Comparison of ENCODE assay signal across 20 cellular contexts in the genomic region with DNA sequence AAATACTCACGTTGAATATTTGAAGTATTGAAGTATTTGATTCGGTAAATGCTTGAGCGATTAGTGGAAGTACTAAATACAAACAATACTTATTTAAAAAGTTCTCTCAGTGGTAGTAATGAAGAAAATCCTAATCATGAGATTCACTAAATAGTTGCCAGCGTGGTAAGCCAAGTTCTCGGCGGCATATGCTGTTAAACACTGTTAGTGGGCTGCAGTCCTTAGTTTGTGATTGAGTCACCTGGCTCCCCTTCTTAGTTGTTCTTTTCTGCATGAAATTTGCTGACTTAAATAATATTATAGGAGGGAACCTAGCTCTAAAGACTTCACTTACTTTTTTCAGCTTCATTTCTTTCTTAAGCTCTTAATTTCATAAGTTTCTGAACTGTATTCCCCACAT. TPM values are rescaled to one million over a fixed set of nuclear protein-coding genes. Genes with fewer than 3 reads are reported as not detected.
DNase-seq lines count a peak whose midpoint lies in the region; ATAC-seq and TF ChIP-seq lines count a peak whose summit lies in the region.
"Had no signal": no experiment of that assay in that cellular context is flagged by ENCODE, and none has a peak within 500 bp of the region (broad histone marks: within the 10 kb centered on the region; RNA-seq: fewer than 3 reads in every experiment).

No MANE protein-coding gene starts in this region.

- H3K4me1 ChIP-seq in endodermal cell (ENCODE audit: control insufficient read depth, insufficient read depth, low read length): no peaks in the 10 kb centered on the region

- no peak for TF ChIP-seq CTCF in activated CD8-positive, alpha-beta T cell treated with anti-CD3 and anti-CD28 coated beads for 36 hours (IDR thresholded peaks at IDR 0.05)
- no peak for TF ChIP-seq CTCF in endodermal cell (conservative IDR thresholded peaks at IDR 0.05)

- no peaks in the 10 kb centered on the region for H3K36me3 ChIP-seq in endodermal cell (ENCODE audit: control insufficient read depth, insufficient read depth, low read length)

- ATAC-seq in activated CD8-positive, alpha-beta T cell treated with anti-CD3 and anti-CD28 coated beads for 36 hours: peak; percentile 20
- no peak for ATAC-seq in activated CD8-positive, alpha-beta T cell treated with anti-CD3 and anti-CD28 coated beads, Interleukin-2, amount 10 ng/mL, durations not matched to agents 7 days and 5 days
- ATAC-seq in T-helper 17 cell: no peak
- ATAC-seq in stimulated activated effector memory CD8-positive, alpha-beta T cell treated with anti-CD3 and anti-CD28 coated beads, Interleukin-12 subunit alpha, Interleukin-12 subunit beta, amount 100 ng/mL, for 72 hours: peak; percentile 72
- ATAC-seq in HG03097 (IDR thresholded peaks at IDR 0.05; ENCODE audit: low FRiP score, unreplicated experiment): no peak
- ATAC-seq in GM21737 (IDR thresholded peaks at IDR 0.05; ENCODE audit: unreplicated experiment): no peak

- CTCF ChIA-PET in activated CD8-positive, alpha-beta T cell treated with anti-CD3 and anti-CD28 coated beads for 36 hours (lab: Charles Lee): no interaction called here
- CTCF ChIA-PET in activated CD8-positive, alpha-beta T cell treated with anti-CD3 and anti-CD28 coated beads, Interleukin-2, amount 10 ng/mL, durations not matched to agents 7 days and 5 days (lab: Charles Lee): interaction anchor here (2.0 kb wide), 1 partner anchor 10 kb away, joined by 7 read pairs; no protein-coding TSS in a partner anchor

- H3K36me3 Mint-ChIP-seq in activated CD8-positive, alpha-beta T cell treated with anti-CD3 and anti-CD28 coated beads for 36 hours (ENCODE audit: low read depth): peaks cover 6% of the 10 kb centered on the region
- peaks cover 13% of the 10 kb centered on the region for H3K36me3 Mint-ChIP-seq in activated CD8-positive, alpha-beta T cell treated with anti-CD3 and anti-CD28 coated beads, Interleukin-2, amount 10 ng/mL, durations not matched to agents 7 days and 5 days (ENCODE audit: low read depth)
- H3K36me3 Mint-ChIP-seq in T-helper 17 cell (ENCODE audit: low read depth) (no peaks in the 10 kb centered on the region), endodermal cell (ENCODE audit: low read depth) (no peaks in the 10 kb centered on the region)
- no peaks in the 10 kb centered on the region for H3K36me3 Mint-ChIP-seq in stimulated activated effector memory CD8-positive, alpha-beta T cell treated with anti-CD3 and anti-CD28 coated beads, Interleukin-12 subunit alpha, Interleukin-12 subunit beta, amount 100 ng/mL, for 72 hours
- H3K36me3 Mint-ChIP-seq: CD4-positive, CD25-positive, alpha-beta regulatory T cell had no signal

- H3K27ac Mint-ChIP-seq in activated CD8-positive, alpha-beta T cell treated with anti-CD3 and anti-CD28 coated beads for 36 hours: no peak overlapping the region
- no peak overlapping the region for H3K27ac Mint-ChIP-seq in activated CD8-positive, alpha-beta T cell treated with anti-CD3 and anti-CD28 coated beads, Interleukin-2, amount 10 ng/mL, durations not matched to agents 7 days and 5 days
- H3K27ac Mint-ChIP-seq in T-helper 17 cell (peak overlapping the region; percentile 51), endodermal cell (peak overlapping the region; percentile 44)
- peak overlapping the region; percentile 81 for H3K27ac Mint-ChIP-seq in stimulated activated effector memory CD8-positive, alpha-beta T cell treated with anti-CD3 and anti-CD28 coated beads, Interleukin-12 subunit alpha, Interleukin-12 subunit beta, amount 100 ng/mL, for 72 hours

- no peak for DNase-seq in activated CD8-positive, alpha-beta T cell treated with anti-CD3 and anti-CD28 coated beads for 36 hours
- DNase-seq in activated CD8-positive, alpha-beta T cell treated with anti-CD3 and anti-CD28 coated beads, Interleukin-2, amount 10 ng/mL, durations not matched to agents 7 days and 5 days: no peak
- DNase-seq in T-helper 17 cell (no peak), endodermal cell (no peak)
- no peak for DNase-seq in stimulated activated effector memory CD8-positive, alpha-beta T cell treated with anti-CD3 and anti-CD28 coated beads, Interleukin-12 subunit alpha, Interleukin-12 subunit beta, amount 100 ng/mL, for 72 hours (ENCODE audit: low spot score in 2 of 2)
- no peak for DNase-seq in central memory CD4-positive, alpha-beta T cell
- DNase-seq: AML-193; Calu3; CD4-positive, CD25-positive, alpha-beta regulatory T cell; GF-D8; KBM-7; MV-4-11; NCI-H187; NCI-H2107; NCI-H510A; NCI-H748 treated with DMSO at 0.1 percent for 48 hours; SHP77 had no signal

- intact Hi-C loops in activated CD8-positive, alpha-beta T cell treated with anti-CD3 and anti-CD28 coated beads for 36 hours (cut with micrococcal nuclease): no loop called here

- POLR2A ChIA-PET in activated CD8-positive, alpha-beta T cell treated with anti-CD3 and anti-CD28 coated beads for 36 hours (lab: Charles Lee): no interaction called here
- POLR2A ChIA-PET in activated CD8-positive, alpha-beta T cell treated with anti-CD3 and anti-CD28 coated beads, Interleukin-2, amount 10 ng/mL, durations not matched to agents 7 days and 5 days (lab: Charles Lee): no interaction called here

- no peak overlapping the region for H3K27ac ChIP-seq in endodermal cell (ENCODE audit: low read depth, low read length)
- H3K27ac ChIP-seq: 22Rv1 had no signal

- WGBS in endodermal cell (ENCODE audit: insufficient coverage in 1 of 2, insufficient read length in 1 of 2), 2 experiments: 94% methylated on average over 4 of the region's 6 CpGs; no CpG with 5 or more reads in 1 of the 2 experiments

- H3K9ac ChIP-seq in endodermal cell (ENCODE audit: extremely low read depth, low read length, poor library complexity, severe bottlenecking): no peak overlapping the region

- no peaks in the 10 kb centered on the region for H3K27me3 ChIP-seq in endodermal cell (ENCODE audit: control insufficient read depth, insufficient read depth, low read length, poor library complexity, severe bottlenecking)

- H3K4me3 ChIP-seq in endodermal cell (ENCODE audit: low read length): no peak overlapping the region

- H3K4me3 Mint-ChIP-seq in activated CD8-positive, alpha-beta T cell treated with anti-CD3 and anti-CD28 coated beads for 36 hours: no peak overlapping the region
- H3K4me3 Mint-ChIP-seq in activated CD8-positive, alpha-beta T cell treated with anti-CD3 and anti-CD28 coated beads, Interleukin-2, amount 10 ng/mL, durations not matched to agents 7 days and 5 days: no peak overlapping the region
- H3K4me3 Mint-ChIP-seq in T-helper 17 cell: no peak overlapping the region
- no peak overlapping the region for H3K4me3 Mint-ChIP-seq in endodermal cell
- no peak overlapping the region for H3K4me3 Mint-ChIP-seq in stimulated activated effector memory CD8-positive, alpha-beta T cell treated with anti-CD3 and anti-CD28 coated beads, Interleukin-12 subunit alpha, Interleukin-12 subunit beta, amount 100 ng/mL, for 72 hours

- H3K27me3 Mint-ChIP-seq in activated CD8-positive, alpha-beta T cell treated with anti-CD3 and anti-CD28 coated beads for 36 hours: no peaks in the 10 kb centered on the region
- no peaks in the 10 kb centered on the region for H3K27me3 Mint-ChIP-seq in activated CD8-positive, alpha-beta T cell treated with anti-CD3 and anti-CD28 coated beads, Interleukin-2, amount 10 ng/mL, durations not matched to agents 7 days and 5 days (ENCODE audit: low read depth)
- H3K27me3 Mint-ChIP-seq in T-helper 17 cell (no peaks in the 10 kb centered on the region), endodermal cell (ENCODE audit: insufficient read depth) (no peaks in the 10 kb centered on the region)
- H3K27me3 Mint-ChIP-seq: CD4-positive, CD25-positive, alpha-beta regulatory T cell had no signal

- H3K9me3 ChIP-seq in T-helper 17 cell (ENCODE audit: control insufficient read depth, low read length, poor library complexity, severe bottlenecking): no peaks in the 10 kb centered on the region
- H3K9me3 ChIP-seq in endodermal cell (ENCODE audit: control insufficient read depth, low read length): no peaks in the 10 kb centered on the region

- H3K4me1 Mint-ChIP-seq in activated CD8-positive, alpha-beta T cell treated with anti-CD3 and anti-CD28 coated beads for 36 hours (ENCODE audit: low read depth): peaks cover 73% of the 10 kb centered on the region
- H3K4me1 Mint-ChIP-seq in activated CD8-positive, alpha-beta T cell treated with anti-CD3 and anti-CD28 coated beads, Interleukin-2, amount 10 ng/mL, durations not matched to agents 7 days and 5 days (ENCODE audit: low read depth): peaks cover 54% of the 10 kb centered on the region
- H3K4me1 Mint-ChIP-seq in T-helper 17 cell (peaks cover 57% of the 10 kb centered on the region), endodermal cell (peaks cover 34% of the 10 kb centered on the region)
- peaks cover 67% of the 10 kb centered on the region for H3K4me1 Mint-ChIP-seq in stimulated activated effector memory CD8-positive, alpha-beta T cell treated with anti-CD3 and anti-CD28 coated beads, Interleukin-12 subunit alpha, Interleukin-12 subunit beta, amount 100 ng/mL, for 72 hours

- H3K9me3 Mint-ChIP-seq in activated CD8-positive, alpha-beta T cell treated with anti-CD3 and anti-CD28 coated beads for 36 hours: no peaks in the 10 kb centered on the region
- no peaks in the 10 kb centered on the region for H3K9me3 Mint-ChIP-seq in activated CD8-positive, alpha-beta T cell treated with anti-CD3 and anti-CD28 coated beads, Interleukin-2, amount 10 ng/mL, durations not matched to agents 7 days and 5 days (ENCODE audit: insufficient read depth)
- no peaks in the 10 kb centered on the region for H3K9me3 Mint-ChIP-seq in endodermal cell
- no peaks in the 10 kb centered on the region for H3K9me3 Mint-ChIP-seq in stimulated activated effector memory CD8-positive, alpha-beta T cell treated with anti-CD3 and anti-CD28 coated beads, Interleukin-12 subunit alpha, Interleukin-12 subunit beta, amount 100 ng/mL, for 72 hours
- H3K9me3 Mint-ChIP-seq: CD4-positive, CD25-positive, alpha-beta regulatory T cell had no signal

RNA-seq across cellular contexts. Expression of a gene that starts 51.4 kb away (rescaled TPM):
- 10 to 100 TPM; 44.4 to 46.6 TPM for total RNA-seq in activated CD8-positive, alpha-beta T cell treated with anti-CD3 and anti-CD28 coated beads for 36 hours
- 10 to 100 TPM; 52.3 to 53.3 TPM for total RNA-seq in activated CD8-positive, alpha-beta T cell treated with anti-CD3 and anti-CD28 coated beads, Interleukin-2, amount 10 ng/mL, durations not matched to agents 7 days and 5 days
- total RNA-seq in T-helper 17 cell (10 to 100 TPM; 70.1 to 73.4 TPM), endodermal cell (10 to 100 TPM; 23.2 to 24.5 TPM)
- polyA plus RNA-seq in endodermal cell (2013, experiment 1 of 2): 20.2 TPM
- polyA plus RNA-seq in endodermal cell (2013, experiment 2 of 2): 19.0 TPM

Comparison
In these comparisons a context has a peak if more than half of its experiments do, and no peak if none do; other contexts are left out.
1. ATAC-seq: peak in activated CD8-positive, alpha-beta T cell treated with anti-CD3 and anti-CD28 coated beads for 36 hours (single experiment) and stimulated activated effector memory CD8-positive, alpha-beta T cell treated with anti-CD3 and anti-CD28 coated beads, Interleukin-12 subunit alpha, Interleukin-12 subunit beta, amount 100 ng/mL, for 72 hours (single experiment); none in activated CD8-positive, alpha-beta T cell treated with anti-CD3 and anti-CD28 coated beads, Interleukin-2, amount 10 ng/mL, durations not matched to agents 7 days and 5 days (single experiment), T-helper 17 cell (single experiment), HG03097 (single experiment) and GM21737 (single experiment).
2. H3K27ac Mint-ChIP-seq: peak in T-helper 17 cell (single experiment), endodermal cell (single experiment) and stimulated activated effector memory CD8-positive, alpha-beta T cell treated with anti-CD3 and anti-CD28 coated beads, Interleukin-12 subunit alpha, Interleukin-12 subunit beta, amount 100 ng/mL, for 72 hours (single experiment); none in activated CD8-positive, alpha-beta T cell treated with anti-CD3 and anti-CD28 coated beads for 36 hours (single experiment) and activated CD8-positive, alpha-beta T cell treated with anti-CD3 and anti-CD28 coated beads, Interleukin-2, amount 10 ng/mL, durations not matched to agents 7 days and 5 days (single experiment).